38 cellular contexts compared by ENCODE assay signal in genomic region chr3:105323274-105323599, GRCh38. TPM values are rescaled to one million over a fixed set of nuclear protein-coding genes. Genes with fewer than 3 reads are reported as not detected.
DNase-seq lines count a peak whose midpoint lies in the region; ATAC-seq and TF ChIP-seq lines count a peak whose summit lies in the region.
"Had no signal": no experiment of that assay in that cellular context is flagged by ENCODE, and none has a peak within 500 bp of the region (broad histone marks: within the 10 kb centered on the region; RNA-seq: fewer than 3 reads in every experiment).

No MANE protein-coding gene starts in this region.

- no peak overlapping the region for H3K4me3 Mint-ChIP-seq in glutamatergic neuron (ENCODE audit: unreplicated experiment)
- H3K4me3 Mint-ChIP-seq in activated CD4-positive, alpha-beta memory T cell treated with anti-CD3 and anti-CD28 coated beads, Interleukin-2, amount 10 ng/mL, durations not matched to agents 7 days and 5 days = no peak overlapping the region
- no peak overlapping the region for H3K4me3 Mint-ChIP-seq in chondrocyte (ENCODE audit: unreplicated experiment)
- H3K4me3 Mint-ChIP-seq: activated naive CD8-positive, alpha-beta T cell treated with anti-CD3 and anti-CD28 coated beads, Interleukin-2, amount 10 ng/mL, durations not matched to agents 7 days and 5 days; CD4-positive, CD25-positive, alpha-beta regulatory T cell; memory B cell; nephron had no signal

- ATAC-seq in GM18499 (IDR thresholded peaks at IDR 0.05; ENCODE audit: insufficient read depth, unreplicated experiment) = peak; percentile 33
- peak; percentile 56 for ATAC-seq in GM19023 (IDR thresholded peaks at IDR 0.05; ENCODE audit: unreplicated experiment)
- ATAC-seq in HG02798 (IDR thresholded peaks at IDR 0.05; ENCODE audit: poor library complexity, unreplicated experiment) = peak; percentile 42
- ATAC-seq: A549, pancreas had no signal

- H3K27me3 Mint-ChIP-seq in glutamatergic neuron (ENCODE audit: unreplicated experiment) = no peaks in the 10 kb centered on the region
- no peaks in the 10 kb centered on the region for H3K27me3 Mint-ChIP-seq in activated CD4-positive, alpha-beta memory T cell treated with anti-CD3 and anti-CD28 coated beads, Interleukin-2, amount 10 ng/mL, durations not matched to agents 7 days and 5 days
- no peaks in the 10 kb centered on the region for H3K27me3 Mint-ChIP-seq in chondrocyte (ENCODE audit: low read depth)
- H3K27me3 Mint-ChIP-seq: memory B cell had no signal

- TF ChIP-seq CTCF in OCI-LY3 (IDR thresholded peaks at IDR 0.05; ENCODE audit: low read depth, low read length) (no peak), glutamatergic neuron (IDR thresholded peaks at IDR 0.05; ENCODE audit: partially characterized antibody, unreplicated experiment) (no peak), chondrocyte (IDR thresholded peaks at IDR 0.05) (no peak)

- CTCF ChIA-PET in activated CD4-positive, alpha-beta memory T cell treated with anti-CD3 and anti-CD28 coated beads, Interleukin-2, amount 10 ng/mL, durations not matched to agents 7 days and 5 days (lab: Charles Lee) = no interaction called here

- peaks cover 41% of the 10 kb centered on the region for H3K4me1 ChIP-seq in OCI-LY3 (ENCODE audit: low read length)
- H3K4me1 ChIP-seq: A549, pancreas, SJSA1, testis, uterus had no signal

- H3K36me3 Mint-ChIP-seq in glutamatergic neuron (ENCODE audit: unreplicated experiment) (no peaks in the 10 kb centered on the region), chondrocyte (ENCODE audit: low read depth) (no peaks in the 10 kb centered on the region)
- no peaks in the 10 kb centered on the region for H3K36me3 Mint-ChIP-seq in activated CD4-positive, alpha-beta memory T cell treated with anti-CD3 and anti-CD28 coated beads, Interleukin-2, amount 10 ng/mL, durations not matched to agents 7 days and 5 days (ENCODE audit: low read depth)
- H3K36me3 Mint-ChIP-seq: activated naive CD8-positive, alpha-beta T cell treated with anti-CD3 and anti-CD28 coated beads, Interleukin-2, amount 10 ng/mL, durations not matched to agents 7 days and 5 days; CD4-positive, CD25-positive, alpha-beta regulatory T cell; memory B cell had no signal

- no peak for DNase-seq in glutamatergic neuron
- DNase-seq in activated CD4-positive, alpha-beta memory T cell treated with anti-CD3 and anti-CD28 coated beads, Interleukin-2, amount 10 ng/mL, durations not matched to agents 7 days and 5 days = no peak
- no peak for DNase-seq in chondrocyte (ENCODE audit: low spot score)
- no peak for DNase-seq in amygdala (lab: John Stamatoyannopoulos, UW)
- DNase-seq: activated CD4-positive, alpha-beta T cell treated with anti-CD3 and anti-CD28 coated beads for 48 hours; activated effector memory CD4-positive, alpha-beta T cell treated with anti-CD3 and anti-CD28 coated beads, Interleukin-2, amount 50 U/mL, for 16 hours; activated naive CD8-positive, alpha-beta T cell treated with anti-CD3 and anti-CD28 coated beads, Interleukin-2, amount 10 ng/mL, durations not matched to agents 7 days and 5 days; Calu3; caudate nucleus; cortex of kidney; DMS79 treated with DMSO at 0.1 percent for 48 hours; effector memory CD4-positive, alpha-beta T cell; GDM1; GM23248; hypothalamus; Karpas-422; MV-4-11; NCI-H146; NCI-H345; NCI-H748 treated with DMSO at 0.1 percent for 48 hours; pancreas; retina; stimulated activated naive CD4-positive, alpha-beta T cell treated with Interleukin-2 at 50 U/mL for 16 hours; T1000; testis; uterus; WERI-Rb-1 had no signal

- H3K27ac Mint-ChIP-seq in glutamatergic neuron (ENCODE audit: unreplicated experiment) (no peak overlapping the region), chondrocyte (ENCODE audit: unreplicated experiment) (no peak overlapping the region)
- H3K27ac Mint-ChIP-seq in activated CD4-positive, alpha-beta memory T cell treated with anti-CD3 and anti-CD28 coated beads, Interleukin-2, amount 10 ng/mL, durations not matched to agents 7 days and 5 days = no peak overlapping the region
- H3K27ac Mint-ChIP-seq: activated naive CD8-positive, alpha-beta T cell treated with anti-CD3 and anti-CD28 coated beads, Interleukin-2, amount 10 ng/mL, durations not matched to agents 7 days and 5 days; CD4-positive, CD25-positive, alpha-beta regulatory T cell; memory B cell; nephron had no signal

- H2AFZ ChIP-seq in OCI-LY3 (ENCODE audit: low read depth, low read length) = peak overlapping the region; percentile 37; the same call in 1 of the 2 replicates
- H2AFZ ChIP-seq: GM23248 had no signal

- H3K9me3 Mint-ChIP-seq in glutamatergic neuron (ENCODE audit: unreplicated experiment) (no peaks in the 10 kb centered on the region), chondrocyte (ENCODE audit: low read depth) (peaks cover 15% of the 10 kb centered on the region)
- H3K9me3 Mint-ChIP-seq in activated CD4-positive, alpha-beta memory T cell treated with anti-CD3 and anti-CD28 coated beads, Interleukin-2, amount 10 ng/mL, durations not matched to agents 7 days and 5 days = no peaks in the 10 kb centered on the region
- H3K9me3 Mint-ChIP-seq: activated naive CD8-positive, alpha-beta T cell treated with anti-CD3 and anti-CD28 coated beads, Interleukin-2, amount 10 ng/mL, durations not matched to agents 7 days and 5 days; memory B cell had no signal

- peaks cover 21% of the 10 kb centered on the region for H3K36me3 ChIP-seq in OCI-LY3 (replicated peaks; ENCODE audit: low read depth, low read length)
- H3K36me3 ChIP-seq: pancreas, SJSA1, uterus, WERI-Rb-1 had no signal

- H3K27ac ChIP-seq in OCI-LY3 (ENCODE audit: low read length) = peak overlapping the region; percentile 97
- H3K27ac ChIP-seq: A549, epithelial cell of prostate, GM23248, pancreas, SJSA1, skin epidermis, testis, uterus, WERI-Rb-1 had no signal

- H3K4me2 ChIP-seq in OCI-LY3 (ENCODE audit: low read length) = peak overlapping the region; percentile 74
- H3K4me2 ChIP-seq: A549 had no signal

- no peaks in the 10 kb centered on the region for H4K20me1 ChIP-seq in OCI-LY3 (ENCODE audit: insufficient read depth, low read length)

- H3K27me3 ChIP-seq in OCI-LY3 (ENCODE audit: low read depth, low read length) = no peaks in the 10 kb centered on the region
- H3K27me3 ChIP-seq: pancreas, SJSA1, testis, uterus had no signal

- peak overlapping the region; percentile 45 for H3K4me3 ChIP-seq in OCI-LY3 (ENCODE audit: low read length)
- H3K4me3 ChIP-seq: A549, GM23248, pancreas, SJSA1, skin epidermis, testis, uterus had no signal

- H3K9ac ChIP-seq in OCI-LY3 (ENCODE audit: low read length) = peak overlapping the region; percentile 53
- H3K9ac ChIP-seq: GM23248 had no signal

- peaks cover 8% of the 10 kb centered on the region for H3K9me3 ChIP-seq in OCI-LY3 (ENCODE audit: insufficient read depth, low read length)
- H3K9me3 ChIP-seq: A549, pancreas, SJSA1, testis, uterus had no signal

- no peaks in the 10 kb centered on the region for H3K79me2 ChIP-seq in OCI-LY3 (ENCODE audit: low read length)

- H3K4me1 Mint-ChIP-seq in glutamatergic neuron (ENCODE audit: low read depth, unreplicated experiment) (no peaks in the 10 kb centered on the region), chondrocyte (ENCODE audit: low read depth) (no peaks in the 10 kb centered on the region)
- peaks cover 3% of the 10 kb centered on the region for H3K4me1 Mint-ChIP-seq in activated CD4-positive, alpha-beta memory T cell treated with anti-CD3 and anti-CD28 coated beads, Interleukin-2, amount 10 ng/mL, durations not matched to agents 7 days and 5 days
- H3K4me1 Mint-ChIP-seq: activated naive CD8-positive, alpha-beta T cell treated with anti-CD3 and anti-CD28 coated beads, Interleukin-2, amount 10 ng/mL, durations not matched to agents 7 days and 5 days; CD4-positive, CD25-positive, alpha-beta regulatory T cell; memory B cell; nephron had no signal

- POLR2A ChIA-PET in activated CD4-positive, alpha-beta memory T cell treated with anti-CD3 and anti-CD28 coated beads, Interleukin-2, amount 10 ng/mL, durations not matched to agents 7 days and 5 days (lab: Charles Lee) = interaction anchor here (1.1 kb wide), 1 partner anchor 42 kb away, joined by 3 read pairs; no protein-coding TSS in a partner anchor

RNA-seq across cellular contexts. Expression of gene ALCAM, which starts 43.5 kb away (rescaled TPM):
- total RNA-seq in glutamatergic neuron (ENCODE audit: unreplicated experiment) (115 TPM), chondrocyte (270 to 658 TPM (median 273 TPM) in 3 replicates)
- total RNA-seq in activated CD4-positive, alpha-beta memory T cell treated with anti-CD3 and anti-CD28 coated beads, Interleukin-2, amount 10 ng/mL, durations not matched to agents 7 days and 5 days = 10 to 100 TPM; 12.4 to 12.9 TPM
